In the genomic region with DNA sequence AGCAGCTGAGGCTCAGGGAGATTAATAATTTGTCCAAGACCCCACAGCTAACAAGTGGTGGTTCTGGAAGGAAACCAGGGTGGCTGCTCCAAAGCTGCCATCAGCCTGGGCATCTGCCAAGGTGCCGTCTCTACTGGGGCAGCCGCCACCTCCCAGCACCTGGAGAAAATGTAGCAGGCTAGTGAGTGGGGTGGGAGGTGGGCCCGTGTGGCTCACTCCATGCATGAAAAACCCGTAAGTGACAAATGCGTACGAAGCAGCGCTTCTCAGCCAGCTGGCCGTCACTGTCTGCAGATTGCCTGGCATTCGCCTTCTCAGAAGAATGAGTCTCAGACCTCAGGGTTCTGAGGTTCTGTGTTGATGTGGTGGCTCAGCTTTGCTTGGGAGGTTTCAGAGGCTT, we compare ENCODE assay signal across 15 cellular contexts.
A peak's percentile ranks its signal among the peaks of the same experiment; 100 is the strongest.
DNase-seq lines count a peak whose midpoint lies in the region; ATAC-seq and TF ChIP-seq lines count a peak whose summit lies in the region.
"Had no signal": no experiment of that assay in that cellular context is flagged by ENCODE, and none has a peak within 500 bp of the region (broad histone marks: within the 10 kb centered on the region; RNA-seq: fewer than 3 reads in every experiment).

No MANE protein-coding gene starts in this region.

- peak overlapping the region; percentile 41 for H3K4ac ChIP-seq in mesendoderm (ENCODE audit: low read depth, low read length)

- no peaks in the 10 kb centered on the region for H3K9me3 Mint-ChIP-seq in CD4-positive, alpha-beta T cell
- H3K9me3 Mint-ChIP-seq: CD8-positive, alpha-beta T cell; GM23338; H9 had no signal

- peak overlapping the region; percentile 72 for H2AK5ac ChIP-seq in mesendoderm (ENCODE audit: low read length)

- intact Hi-C loops in esophagus muscularis mucosa (cut with DNase I) = no loop called here
- intact Hi-C loops in CD4-positive, alpha-beta T cell (cut with DNase I, micrococcal nuclease) = no loop called here

- H3K27ac Mint-ChIP-seq in CD4-positive, alpha-beta T cell = no peak overlapping the region
- H3K27ac Mint-ChIP-seq: CD8-positive, alpha-beta T cell; GM23338; H9 had no signal

- H2BK5ac ChIP-seq in mesendoderm (ENCODE audit: low read length) = peak overlapping the region; percentile 39

- no peak overlapping the region for H3K4me3 Mint-ChIP-seq in CD4-positive, alpha-beta T cell
- H3K4me3 Mint-ChIP-seq: CD8-positive, alpha-beta T cell; GM23338; H9 had no signal

- H4K5ac ChIP-seq in mesendoderm (ENCODE audit: low read length) = peak overlapping the region; percentile 3

- H3K9ac ChIP-seq in BLaER1 treated with 17β-estradiol and CSF1 and Interleukin-3, amounts not matched to agents 10 nM and 100 nM = no peak overlapping the region
- H3K9ac ChIP-seq in mesendoderm (ENCODE audit: low read length) = no peak overlapping the region

- no peak overlapping the region for H4K8ac ChIP-seq in mesendoderm (ENCODE audit: low read depth, low read length)

- H3K56ac ChIP-seq in mesendoderm (ENCODE audit: low read length) = peak overlapping the region; percentile 80

- H3K18ac ChIP-seq in mesendoderm (ENCODE audit: low read length) = peak overlapping the region; percentile 19

- TF ChIP-seq CTCF in esophagus muscularis mucosa (IDR thresholded peaks at IDR 0.05) = no peak
- TF ChIP-seq CTCF in CD4-positive, alpha-beta T cell (IDR thresholded peaks at IDR 0.05) = no peak

- H3K4me1 ChIP-seq in BLaER1 treated with 17β-estradiol and CSF1 and Interleukin-3, amounts not matched to agents 10 nM and 100 nM = peaks cover 0 to 15% (median 10%) of the 10 kb centered on the region in 10 experiments; a peak in 12 of 20 replicates
- H3K4me1 ChIP-seq in esophagus muscularis mucosa (no peaks in the 10 kb centered on the region), mesendoderm (ENCODE audit: control insufficient read depth, low read depth, low read length) (peaks cover 6% of the 10 kb centered on the region)
- H3K4me1 ChIP-seq: Caco-2 had no signal

- POLR2A ChIA-PET in CD4-positive, alpha-beta T cell (lab: Charles Lee) = no interaction called here

- no peak overlapping the region for H3K23ac ChIP-seq in mesendoderm (ENCODE audit: low read length)

- TF ChIP-seq POLR2A in esophagus muscularis mucosa (IDR thresholded peaks at IDR 0.05; ENCODE audit: low read depth) = no peak

- 74% methylated on average over 3 of the region's 9 CpGs for WGBS in esophagus muscularis mucosa
- no CpG with 5 or more reads among the region's 9 CpGs for WGBS in mesendoderm (ENCODE audit: extremely low coverage, insufficient coverage, low lambda C conversion rate)

- ATAC-seq in HG03442 (IDR thresholded peaks at IDR 0.05; ENCODE audit: unreplicated experiment) (no peak), HG03469 (IDR thresholded peaks at IDR 0.05; ENCODE audit: unreplicated experiment) (no peak)
- ATAC-seq in CD4-positive, alpha-beta T cell (ENCODE audit: poor library complexity) = no peak
- ATAC-seq: CD8-positive, alpha-beta T cell; GM23338; HCT116 had no signal

- H3K79me1 ChIP-seq in mesendoderm (ENCODE audit: low read length) = no peaks in the 10 kb centered on the region

- no peak overlapping the region for H2BK120ac ChIP-seq in mesendoderm (ENCODE audit: low read depth, low read length)

- no peaks in the 10 kb centered on the region for H3K79me2 ChIP-seq in mesendoderm (ENCODE audit: control insufficient read depth, insufficient read depth, low read length)

- H3K36me3 Mint-ChIP-seq in CD4-positive, alpha-beta T cell (ENCODE audit: low read depth) = no peaks in the 10 kb centered on the region
- H3K36me3 Mint-ChIP-seq: CD8-positive, alpha-beta T cell had no signal

- H3K4me1 Mint-ChIP-seq in CD4-positive, alpha-beta T cell (ENCODE audit: low read depth) = no peaks in the 10 kb centered on the region

- H3K4me2 ChIP-seq in BLaER1 treated with 17β-estradiol and CSF1 and Interleukin-3, amounts not matched to agents 10 nM and 100 nM = peak overlapping the region in 7 of 11 experiments; percentile 14 to 52 (median 36); a peak in 12 of 22 replicates
- no peak overlapping the region for H3K4me2 ChIP-seq in mesendoderm (ENCODE audit: low read length)
- H3K4me2 ChIP-seq: GM23338 had no signal

- H4K20me1 ChIP-seq in BLaER1 treated with 17β-estradiol and CSF1 and Interleukin-3, amounts not matched to agents 10 nM and 100 nM = no peaks in the 10 kb centered on the region; a peak in 2 of 22 replicates

- H3K9me3 ChIP-seq in BLaER1 treated with 17β-estradiol and CSF1 and Interleukin-3, amounts not matched to agents 10 nM and 100 nM (replicated peaks in 1 of 11) = no peaks in the 10 kb centered on the region
- no peaks in the 10 kb centered on the region for H3K9me3 ChIP-seq in esophagus muscularis mucosa
- no peaks in the 10 kb centered on the region for H3K9me3 ChIP-seq in CD4-positive, alpha-beta T cell (ENCODE audit: control insufficient read depth, low read length)
- H3K9me3 ChIP-seq: Caco-2 had no signal

- peaks cover 11% of the 10 kb centered on the region for H3K27me3 Mint-ChIP-seq in CD4-positive, alpha-beta T cell

- H2BK15ac ChIP-seq in mesendoderm (replicated peaks; ENCODE audit: low read depth) = no peak overlapping the region

- CTCF ChIA-PET in CD4-positive, alpha-beta T cell (lab: Charles Lee) = no interaction called here

- no peaks in the 10 kb centered on the region for H3K27me3 ChIP-seq in BLaER1 treated with 17β-estradiol and CSF1 and Interleukin-3, amounts not matched to agents 10 nM and 100 nM
- H3K27me3 ChIP-seq in esophagus muscularis mucosa (peaks cover 0 to 32% (median 0%) of the 10 kb centered on the region in 4 donors), mesendoderm (ENCODE audit: insufficient read depth, low read length, poor library complexity) (no peaks in the 10 kb centered on the region)
- no peaks in the 10 kb centered on the region for H3K27me3 ChIP-seq in CD4-positive, alpha-beta T cell (ENCODE audit: control insufficient read depth, insufficient read depth, low read length)

- no peak for TF ChIP-seq EP300 in esophagus muscularis mucosa (IDR thresholded peaks at IDR 0.05)

- no peaks in the 10 kb centered on the region for H3K36me3 ChIP-seq in BLaER1 treated with 17β-estradiol and CSF1 and Interleukin-3, amounts not matched to agents 10 nM and 100 nM
- H3K36me3 ChIP-seq in esophagus muscularis mucosa (no peaks in the 10 kb centered on the region), mesendoderm (ENCODE audit: control insufficient read depth, insufficient read depth, low read length) (no peaks in the 10 kb centered on the region)

- H3K4me3 ChIP-seq in BLaER1 treated with 17β-estradiol and CSF1 and Interleukin-3, amounts not matched to agents 10 nM and 100 nM = no peak overlapping the region
- H3K4me3 ChIP-seq in esophagus muscularis mucosa = no peak overlapping the region
- no peak overlapping the region for H3K4me3 ChIP-seq in mesendoderm (ENCODE audit: low read length)
- H3K4me3 ChIP-seq: GM23338 had no signal

- DNase-seq in esophagus muscularis mucosa (ENCODE audit: extremely low spot score) = peak; percentile 88
- DNase-seq in mesendoderm = no peak
- no peak for DNase-seq in CD4-positive, alpha-beta T cell
- DNase-seq: C1 segment of cervical spinal cord; Caco-2; CD8-positive, alpha-beta T cell; DMS153; DND-41; GDM1; H9 had no signal

- H3K27ac ChIP-seq in BLaER1 treated with 17β-estradiol and CSF1 and Interleukin-3, amounts not matched to agents 10 nM and 100 nM = no peak overlapping the region
- no peak overlapping the region for H3K27ac ChIP-seq in esophagus muscularis mucosa (replicated peaks in 1 of 4)
- H3K27ac ChIP-seq in mesendoderm (ENCODE audit: low read depth, low read length) = no peak overlapping the region
- H3K27ac ChIP-seq in CD4-positive, alpha-beta T cell (ENCODE audit: low read depth, low read length) = no peak overlapping the region
